In genomic region chr6:157787080-157787479, GRCh38 we compare ENCODE assay signal across 2 cellular contexts.
TF ChIP-seq lines count a peak whose summit lies in the region.

No MANE protein-coding gene starts in this region.

TF ChIP-seq in liver, 16 proteins besides CTCF, POLR2A, EP300 and RAD21 (continued from another document):
- TF ChIP-seq ZBTB33 (IDR thresholded peaks at IDR 0.05), result no peak
- peak; percentile 97 to 99 for TF ChIP-seq HNF4A (conservative IDR thresholded peaks at IDR 0.05)
- peak; percentile 95 for TF ChIP-seq HNF4G (IDR thresholded peaks at IDR 0.05)
- peak; percentile 39 to 61 for TF ChIP-seq RXRA (IDR thresholded peaks at IDR 0.05)
- TF ChIP-seq MAX (IDR thresholded peaks at IDR 0.05), result peak; percentile 23

TF ChIP-seq in GM23338, 12 proteins besides CTCF, POLR2A, EP300 and RAD21:
- TF ChIP-seq REST (IDR thresholded peaks at IDR 0.05; ENCODE audit: unreplicated experiment), result no peak
- no peak for TF ChIP-seq ZNF114 (CRISPR knock-in tag; IDR thresholded peaks at IDR 0.05)
- TF ChIP-seq POLR2AphosphoS5 (IDR thresholded peaks at IDR 0.05; ENCODE audit: low read depth), result no peak
- TF ChIP-seq CREB1 (CRISPR knock-in tag; IDR thresholded peaks at IDR 0.05; ENCODE audit: low read depth), result no peak
- TF ChIP-seq EZH2phosphoT487 (IDR thresholded peaks at IDR 0.05; ENCODE audit: unreplicated experiment), result no peak
- no peak for TF ChIP-seq STAT1 (IDR thresholded peaks at IDR 0.05; ENCODE audit: unreplicated experiment)
- TF ChIP-seq ZNF462 (CRISPR knock-in tag; IDR thresholded peaks at IDR 0.05), result no peak
- TF ChIP-seq JUNB (IDR thresholded peaks at IDR 0.05; ENCODE audit: unreplicated experiment), result no peak
TF ChIP-seq in GM23338: peak in this region for 0.
